ENCODE assay signal across 1 cellular context in the genomic region with DNA sequence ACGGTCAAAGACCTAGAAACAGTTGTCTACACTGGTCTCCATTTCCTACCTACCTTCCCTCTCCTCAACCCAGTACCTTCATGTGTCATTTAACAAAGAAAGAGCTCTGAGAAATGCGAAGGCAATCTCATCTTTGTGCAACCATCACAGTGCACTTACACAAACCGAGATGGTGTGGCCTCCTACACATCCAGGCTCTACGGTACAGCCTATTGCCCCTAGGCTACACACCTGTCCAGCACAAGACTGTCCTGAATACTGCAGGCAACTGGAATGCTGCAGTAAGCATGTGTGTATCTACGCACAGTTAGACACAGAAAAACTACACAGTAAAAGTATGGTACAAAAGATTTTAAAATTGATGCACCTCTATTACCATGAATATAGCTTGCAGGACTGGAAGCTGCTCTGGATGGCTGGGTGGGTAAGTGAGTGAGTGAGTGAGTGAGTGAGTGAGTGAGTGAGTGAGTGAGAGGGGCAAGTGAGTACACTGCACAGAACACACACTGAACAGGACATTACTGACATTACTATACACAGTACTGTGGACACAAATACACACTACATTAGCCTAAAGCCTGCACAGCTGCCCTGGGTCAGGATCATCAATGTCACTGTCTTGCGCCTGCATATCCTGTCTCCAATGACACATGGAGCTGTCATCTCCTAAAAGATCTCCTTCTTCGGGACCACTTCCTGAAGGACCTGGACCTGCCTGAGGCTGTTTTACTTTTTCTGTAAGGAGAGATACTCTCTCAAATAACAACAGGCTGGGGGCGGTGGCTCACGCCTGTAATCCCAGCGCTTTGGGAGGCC.
TF ChIP-seq lines count a peak whose summit lies in the region.

No MANE protein-coding gene starts in this region.

TF ChIP-seq in SK-N-SH treated with all-trans-retinoic acid at 6 μM for 48 hours, 23 proteins besides CTCF, POLR2A, EP300 and RAD21 (continued from another document):
- TF ChIP-seq POU6F1 (CRISPR knock-in tag; IDR thresholded peaks at IDR 0.05; ENCODE audit: borderline replicate concordance, low read depth) (no peak), GLIS3 (CRISPR knock-in tag; IDR thresholded peaks at IDR 0.05) (no peak), ZNF70 (CRISPR knock-in tag; IDR thresholded peaks at IDR 0.05) (no peak), CREB5 (CRISPR knock-in tag; IDR thresholded peaks at IDR 0.05; ENCODE audit: low read depth) (no peak), ZFP3 (CRISPR knock-in tag; IDR thresholded peaks at IDR 0.05) (no peak), RARB (CRISPR knock-in tag; IDR thresholded peaks at IDR 0.05) (no peak), TCF4 (CRISPR knock-in tag; IDR thresholded peaks at IDR 0.05; ENCODE audit: borderline replicate concordance) (no peak), TOX (CRISPR knock-in tag; IDR thresholded peaks at IDR 0.05; ENCODE audit: borderline replicate concordance) (no peak), ZC3H10 (CRISPR knock-in tag; IDR thresholded peaks at IDR 0.05) (no peak), BACH2 (CRISPR knock-in tag; IDR thresholded peaks at IDR 0.05; ENCODE audit: borderline replicate concordance) (no peak), ZFP30 (CRISPR knock-in tag; IDR thresholded peaks at IDR 0.05) (no peak), ESRRG (CRISPR knock-in tag; IDR thresholded peaks at IDR 0.05) (no peak), CSRNP3 (CRISPR knock-in tag; IDR thresholded peaks at IDR 0.05) (no peak)
- TF ChIP-seq, protein P1, sequence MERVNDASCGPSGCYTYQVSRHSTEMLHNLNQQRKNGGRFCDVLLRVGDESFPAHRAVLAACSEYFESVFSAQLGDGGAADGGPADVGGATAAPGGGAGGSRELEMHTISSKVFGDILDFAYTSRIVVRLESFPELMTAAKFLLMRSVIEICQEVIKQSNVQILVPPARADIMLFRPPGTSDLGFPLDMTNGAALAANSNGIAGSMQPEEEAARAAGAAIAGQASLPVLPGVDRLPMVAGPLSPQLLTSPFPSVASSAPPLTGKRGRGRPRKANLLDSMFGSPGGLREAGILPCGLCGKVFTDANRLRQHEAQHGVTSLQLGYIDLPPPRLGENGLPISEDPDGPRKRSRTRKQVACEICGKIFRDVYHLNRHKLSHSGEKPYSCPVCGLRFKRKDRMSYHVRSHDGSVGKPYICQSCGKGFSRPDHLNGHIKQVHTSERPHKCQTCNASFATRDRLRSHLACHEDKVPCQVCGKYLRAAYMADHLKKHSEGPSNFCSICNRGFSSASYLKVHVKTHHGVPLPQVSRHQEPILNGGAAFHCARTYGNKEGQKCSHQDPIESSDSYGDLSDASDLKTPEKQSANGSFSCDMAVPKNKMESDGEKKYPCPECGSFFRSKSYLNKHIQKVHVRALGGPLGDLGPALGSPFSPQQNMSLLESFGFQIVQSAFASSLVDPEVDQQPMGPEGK (CRISPR knock-in tag; IDR thresholded peaks at IDR 0.05; ENCODE audit: borderline replicate concordance) = no peak
